ENCODE assay signal across 1 cellular context in genomic region chr22:50471962-50472361, GRCh38.
TF ChIP-seq lines count a peak whose summit lies in the region.

No MANE protein-coding gene starts in this region.

TF ChIP-seq in IMR-90, 13 proteins besides CTCF, POLR2A, EP300 and RAD21:
- TF ChIP-seq BHLHE40 (IDR thresholded peaks at IDR 0.05; ENCODE audit: low read depth, low read length): no peak
- no peak for TF ChIP-seq NFE2L2 (IDR thresholded peaks at IDR 0.05; ENCODE audit: low read depth, low read length)
- TF ChIP-seq MXI1 (IDR thresholded peaks at IDR 0.05; ENCODE audit: borderline replicate concordance, low read depth, low read length): no peak
- TF ChIP-seq MAFK (IDR thresholded peaks at IDR 0.05; ENCODE audit: low read depth, low read length): no peak
- TF ChIP-seq RFX5 (IDR thresholded peaks at IDR 0.05; ENCODE audit: low read depth, low read length): no peak
- TF ChIP-seq CHD1 (IDR thresholded peaks at IDR 0.05; ENCODE audit: low read depth, low read length): no peak
- no peak for TF ChIP-seq FOS (IDR thresholded peaks at IDR 0.05; ENCODE audit: low read depth, low read length)
- no peak for TF ChIP-seq CEBPB (IDR thresholded peaks at IDR 0.05; ENCODE audit: low read depth, low read length)
- no peak for TF ChIP-seq SMC3 (IDR thresholded peaks at IDR 0.05; ENCODE audit: low read depth, low read length)
- no peak for TF ChIP-seq RCOR1 (IDR thresholded peaks at IDR 0.05; ENCODE audit: insufficient replicate concordance, low read length)
- no peak for TF ChIP-seq USF2 (IDR thresholded peaks at IDR 0.05; ENCODE audit: low read depth, low read length)
- no peak for TF ChIP-seq MAZ (IDR thresholded peaks at IDR 0.05; ENCODE audit: borderline replicate concordance, low read depth, low read length)
- no peak for TF ChIP-seq ELK1 (IDR thresholded peaks at IDR 0.05; ENCODE audit: borderline replicate concordance, low read depth, low read length)
